Comparison of ENCODE assay signal across 20 cellular contexts in the genomic region with DNA sequence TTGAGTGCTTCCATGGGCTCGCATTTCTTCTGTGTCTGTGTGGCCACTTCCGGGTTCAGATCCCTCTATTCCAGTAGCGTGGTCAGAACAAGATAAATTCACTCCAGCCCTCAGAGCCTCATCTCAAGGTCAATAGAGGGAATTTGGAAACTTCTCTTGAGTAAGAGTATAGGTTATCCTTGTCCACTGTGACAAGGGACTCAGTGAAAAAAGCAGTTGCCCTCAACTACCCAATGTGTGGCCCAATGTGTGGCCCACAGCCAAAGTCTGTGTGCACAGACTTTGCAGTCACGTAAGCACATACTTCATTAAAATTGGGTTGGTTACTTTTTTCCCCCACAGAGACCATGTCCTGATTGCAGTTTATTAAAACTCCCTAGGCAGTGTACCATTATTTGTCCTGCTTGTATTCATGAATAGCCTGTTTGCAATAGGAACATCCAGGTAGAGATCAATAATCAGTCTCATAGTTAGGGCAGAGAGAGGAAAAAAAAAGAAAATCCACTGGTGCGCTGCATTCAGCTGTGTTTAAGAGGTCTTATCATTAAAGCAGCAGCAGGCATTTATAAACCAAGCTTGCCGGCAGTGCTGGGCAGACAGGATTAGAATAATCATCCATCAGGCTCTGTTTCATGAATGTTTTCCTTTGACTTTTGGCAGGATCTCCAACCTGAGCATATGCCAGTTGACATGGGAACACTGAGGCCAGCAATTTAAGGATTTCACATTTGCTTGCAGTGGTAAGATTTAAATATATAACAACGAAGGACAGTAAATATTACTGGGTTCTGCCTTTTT.
DNase-seq lines count a peak whose midpoint lies in the region; ATAC-seq and TF ChIP-seq lines count a peak whose summit lies in the region.
"Had no signal": no experiment of that assay in that cellular context is flagged by ENCODE, and none has a peak within 500 bp of the region (broad histone marks: within the 10 kb centered on the region; RNA-seq: fewer than 3 reads in every experiment).

No MANE protein-coding gene starts in this region.

- H3K9me3 ChIP-seq in tibial artery, result no peaks in the 10 kb centered on the region
- H3K9me3 ChIP-seq in PC-9 (ENCODE audit: insufficient read depth, low read depth), result no peaks in the 10 kb centered on the region
- H3K9me3 ChIP-seq: breast epithelium, lower lobe of right lung, right lobe of liver had no signal

- no peak for ATAC-seq in HG02938 (IDR thresholded peaks at IDR 0.05; ENCODE audit: unreplicated experiment)
- ATAC-seq in left colon, result no peak
- ATAC-seq: foreskin keratinocyte; lower lobe of right lung; natural killer cell treated with Interleukin-12 subunit alpha and Interleukin-12 subunit beta and Interleukin-15 and Interleukin-18, amount 100 ng/mL, for 72 hours; right lobe of liver had no signal

- intact Hi-C loops in tibial artery (cut with DNase I; ENCODE audit: low total_unique reads) (no loop called here), left colon (cut with DNase I, micrococcal nuclease) (no loop called here), PC-9 (cut with micrococcal nuclease; ENCODE audit: unreplicated experiment) (no loop called here)

- TF ChIP-seq CTCF in fibroblast of pulmonary artery (IDR thresholded peaks at IDR 0.05; ENCODE audit: low read length, missing control alignments) (no peak), tibial artery (IDR thresholded peaks at IDR 0.05) (no peak), PC-9 (conservative IDR thresholded peaks at IDR 0.05) (no peak)

- no peaks in the 10 kb centered on the region for H4K20me1 ChIP-seq in PC-9 (ENCODE audit: insufficient read depth)

- POLR2A ChIA-PET in PC-9 (lab: Charles Lee; ENCODE audit: unreplicated experiment), result no interaction called here

- H3K9me2 ChIP-seq in PC-9 (ENCODE audit: insufficient read depth), result no peaks in the 10 kb centered on the region

- H3K27me3 ChIP-seq in tibial artery, result no peaks in the 10 kb centered on the region
- H3K27me3 ChIP-seq in PC-9 (ENCODE audit: insufficient read depth, low read depth), result no peaks in the 10 kb centered on the region
- H3K27me3 ChIP-seq: breast epithelium, foreskin keratinocyte, right lobe of liver had no signal

- H3K79me2 ChIP-seq in PC-9 (ENCODE audit: low read depth), result no peaks in the 10 kb centered on the region

- no peaks in the 10 kb centered on the region for H3F3A ChIP-seq in PC-9 (ENCODE audit: insufficient read depth, low read depth)

- H3K4me2 ChIP-seq in PC-9, result no peak overlapping the region

- H2AFZ ChIP-seq in PC-9, result no peak overlapping the region

- H3K36me3 ChIP-seq in tibial artery, result no peaks in the 10 kb centered on the region
- no peaks in the 10 kb centered on the region for H3K36me3 ChIP-seq in PC-9 (ENCODE audit: low read depth)
- H3K36me3 ChIP-seq: breast epithelium, lower lobe of right lung, right lobe of liver had no signal

- DNase-seq in NCI-H345 (lab: John Stamatoyannopoulos, UW) (peak; percentile 14), NCI-H345 treated with DMSO at 0.1 percent for 48 hours (lab: John Stamatoyannopoulos, UW; ENCODE audit: unreplicated experiment) (no peak), NCI-H82 (lab: John Stamatoyannopoulos, UW) (peak; percentile 95), fibroblast of pulmonary artery (ENCODE audit: low read depth) (peak; percentile 16), tibial artery (no peak), left colon (no peak), PC-9 (no peak)
- DNase-seq: 8988T; activated CD4-positive, alpha-beta T cell treated with anti-CD3 and anti-CD28 coated beads for 4 hours; activated naive CD4-positive, alpha-beta T cell treated with anti-CD3 and anti-CD28 coated beads for 36 hours; DND-41; foreskin keratinocyte; Kasumi-1; lower lobe of right lung; NCI-H187; right lobe of liver; SHP77 treated with DMSO at 0.1 percent for 48 hours had no signal

- H3K27ac ChIP-seq in tibial artery, result peak overlapping the region; percentile 22 to 38
- no peak overlapping the region for H3K27ac ChIP-seq in PC-9
- H3K27ac ChIP-seq: breast epithelium, foreskin keratinocyte, lower lobe of right lung, right lobe of liver had no signal

- H3K4me3 ChIP-seq in fibroblast of pulmonary artery (replicated peaks; ENCODE audit: low read depth, low read length) (no peak overlapping the region), tibial artery (no peak overlapping the region), PC-9 (no peak overlapping the region)
- H3K4me3 ChIP-seq: breast epithelium, lower lobe of right lung, right lobe of liver had no signal

- H3K4me1 ChIP-seq in tibial artery (peaks cover 0 to 55% (median 15%) of the 10 kb centered on the region in 4 donors), PC-9 (replicated peaks; ENCODE audit: insufficient read depth) (no peaks in the 10 kb centered on the region)
- H3K4me1 ChIP-seq: breast epithelium, foreskin keratinocyte, lower lobe of right lung, right lobe of liver had no signal

- CTCF ChIA-PET in PC-9 (lab: Charles Lee), result no interaction called here

- no TSS peak for BruUV-seq in PC-9 (replicated peaks; lab: Mats Ljungman, UMichigan)

Comparison
In these comparisons a context has a peak if more than half of its experiments do, and no peak if none do; other contexts are left out.
1. DNase-seq: peak in NCI-H345 (single experiment), NCI-H82 (single experiment) and fibroblast of pulmonary artery (single experiment); none in NCI-H345 treated with DMSO at 0.1 percent for 48 hours (single experiment), tibial artery (0 of 2), left colon (0 of 2) and PC-9 (0 of 2).